Comparison of ENCODE assay signal across 22 cellular contexts in the genomic region with DNA sequence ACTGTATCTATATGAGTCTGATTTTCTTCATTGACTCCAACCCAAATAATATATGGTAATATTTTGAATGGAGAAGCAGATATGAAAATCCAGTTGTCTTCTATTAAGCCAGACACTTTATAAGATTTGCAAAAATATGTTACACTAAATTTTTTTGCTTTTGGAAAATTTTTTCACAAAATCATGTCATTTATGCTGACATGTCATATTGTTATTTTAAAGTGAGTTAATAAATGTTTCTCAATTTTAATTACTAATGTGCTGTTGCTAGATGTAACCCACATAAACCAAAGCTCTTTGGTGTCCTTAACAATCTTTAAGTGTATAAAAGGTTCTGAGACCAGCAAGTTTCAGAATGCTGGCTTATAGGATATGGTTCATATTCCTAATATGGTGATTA.
"Had no signal": no experiment of that assay in that cellular context is flagged by ENCODE, and none has a peak within 500 bp of the region (broad histone marks: within the 10 kb centered on the region; RNA-seq: fewer than 3 reads in every experiment).

No MANE protein-coding gene starts in this region.

- H3K27ac ChIP-seq: coronary artery, esophagus squamous epithelium had no signal

- H3K36me3 ChIP-seq: esophagus squamous epithelium, tibial nerve, uterus had no signal

- ATAC-seq: activated naive CD4-positive, alpha-beta T cell treated with anti-CD3 and anti-CD28 coated beads, Interleukin-2, amount 50 U/mL, for 72 hours; activated T-cell treated with anti-CD3 and anti-CD28 coated beads, Interleukin-2, amount 50 U/mL, for 72 hours; natural killer cell treated with Interleukin-12 subunit alpha and Interleukin-12 subunit beta and Interleukin-15 and Interleukin-18, amount 100 ng/mL, for 72 hours had no signal

- H3K4me3 Mint-ChIP-seq: activated CD4-positive, alpha-beta T cell treated with anti-CD3 and anti-CD28 coated beads, Interleukin-2, amount 10 ng/mL, durations not matched to agents 7 days and 5 days; central memory CD8-positive, alpha-beta T cell; natural killer cell treated with Interleukin-12 subunit alpha and Interleukin-12 subunit beta and Interleukin-15 and Interleukin-18, amount 100 ng/mL, for 72 hours had no signal

- H3K27ac Mint-ChIP-seq: activated CD4-positive, alpha-beta T cell treated with anti-CD3 and anti-CD28 coated beads, Interleukin-2, amount 10 ng/mL, durations not matched to agents 7 days and 5 days; activated naive CD4-positive, alpha-beta T cell treated with anti-CD3 and anti-CD28 coated beads, Interleukin-2, amount 50 U/mL, for 72 hours; activated T-cell treated with anti-CD3 and anti-CD28 coated beads, Interleukin-2, amount 50 U/mL, for 72 hours; natural killer cell treated with Interleukin-12 subunit alpha and Interleukin-12 subunit beta and Interleukin-15 and Interleukin-18, amount 100 ng/mL, for 72 hours had no signal

- H3K4me1 ChIP-seq: esophagus squamous epithelium, uterus had no signal

- H3K9me3 ChIP-seq: esophagus squamous epithelium, tibial nerve, uterus had no signal

- H3K27me3 Mint-ChIP-seq: activated CD4-positive, alpha-beta T cell treated with anti-CD3 and anti-CD28 coated beads, Interleukin-2, amount 10 ng/mL, durations not matched to agents 7 days and 5 days; brain; central memory CD8-positive, alpha-beta T cell; natural killer cell treated with Interleukin-12 subunit alpha and Interleukin-12 subunit beta and Interleukin-15 and Interleukin-18, amount 100 ng/mL, for 72 hours had no signal

- H3K27me3 ChIP-seq: esophagus squamous epithelium, tibial nerve, uterus had no signal

- DNase-seq: activated CD4-positive, alpha-beta T cell treated with anti-CD3 and anti-CD28 coated beads, Interleukin-2, amount 10 ng/mL, durations not matched to agents 7 days and 5 days; activated CD4-positive, CD25-positive, alpha-beta regulatory T cell; activated CD8-positive, alpha-beta memory T cell treated with anti-CD3 and anti-CD28 coated beads, Interleukin-2, amount 50 U/mL, for 48 hours; activated gamma-delta T cell; activated T-cell treated with anti-CD3 and anti-CD28 coated beads, Interleukin-2, amount 50 U/mL, for 72 hours; amygdala; effector CD4-positive, alpha-beta T cell; esophagus squamous epithelium; left ventricle myocardium superior; mesenchymal stem cell; posterior cingulate gyrus; retina; stimulated activated CD4-positive, alpha-beta T cell treated with anti-CD3 and anti-CD28 coated beads, Interleukin-2, amount 100 ng/mL, for 48 hours; stimulated activated naive CD4-positive, alpha-beta T cell; substantia nigra; uterus had no signal

- H3K36me3 Mint-ChIP-seq: activated naive CD4-positive, alpha-beta T cell treated with anti-CD3 and anti-CD28 coated beads, Interleukin-2, amount 50 U/mL, for 72 hours; natural killer cell treated with Interleukin-12 subunit alpha and Interleukin-12 subunit beta and Interleukin-15 and Interleukin-18, amount 100 ng/mL, for 72 hours had no signal
